In the genomic region with DNA sequence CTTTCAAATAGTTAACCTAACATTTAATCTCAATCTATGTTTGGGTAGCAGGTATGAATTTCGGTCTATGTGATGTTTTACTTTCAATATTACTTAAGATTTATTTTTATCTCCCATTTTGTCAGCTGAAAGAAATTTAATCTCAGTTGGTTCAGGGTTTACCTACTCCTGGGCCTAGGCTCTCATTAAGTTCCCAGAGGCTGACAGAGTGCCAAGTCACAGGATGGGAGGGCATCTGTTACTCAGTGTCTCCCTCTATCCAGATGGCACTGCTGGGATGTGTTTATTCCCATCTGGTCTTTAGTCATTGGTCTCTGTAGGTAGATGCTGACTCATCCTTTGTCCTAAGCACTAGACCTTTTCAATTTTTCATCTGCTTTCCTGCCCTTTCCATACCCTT, we compare ENCODE assay signal across 12 cellular contexts.
DNase-seq lines count a peak whose midpoint lies in the region; ATAC-seq, FAIRE-seq and TF ChIP-seq lines count a peak whose summit lies in the region.
"Had no signal": no experiment of that assay in that cellular context is flagged by ENCODE, and none has a peak within 500 bp of the region (broad histone marks: within the 10 kb centered on the region; RNA-seq: fewer than 3 reads in every experiment).

No MANE protein-coding gene starts in this region.

- no peak for FAIRE-seq in D721Med (lab: Jason Lieb, UNC)

- no peak overlapping the region for H3K4me3 ChIP-seq in foreskin fibroblast (ENCODE audit: low read depth in 1 of 2, low read length in 2 of 2)
- H3K4me3 ChIP-seq: dorsolateral prefrontal cortex, right atrium auricular region had no signal

- POLR2A ChIA-PET in RWPE1 (lab: Yijun Ruan, JAX; ENCODE audit: low non-redundant PET) = no interaction called here

- intact Hi-C loops in left cardiac atrium (cut with DNase I) = no loop called here

- peak; percentile 43 for ATAC-seq in HG02938 (IDR thresholded peaks at IDR 0.05; ENCODE audit: unreplicated experiment)
- ATAC-seq in HG02798 (IDR thresholded peaks at IDR 0.05; ENCODE audit: poor library complexity, unreplicated experiment) = no peak
- no peak for ATAC-seq in left cardiac atrium
- ATAC-seq in HG03280 (IDR thresholded peaks at IDR 0.05; ENCODE audit: unreplicated experiment) = no peak
- ATAC-seq in HG03039 (IDR thresholded peaks at IDR 0.05; ENCODE audit: unreplicated experiment) = no peak

- DNase-seq in D721Med (ENCODE audit: insufficient read length, low spot score) (no peak), RWPE1 (ENCODE audit: low spot score) (peak; percentile 24), foreskin fibroblast (peak; percentile 55 to 73), left cardiac atrium (no peak)
- DNase-seq: DND-41, NCI-H1417 treated with DMSO at 0.1 percent for 48 hours had no signal

- no peak overlapping the region for H3K27ac ChIP-seq in RWPE1
- H3K27ac ChIP-seq: right atrium auricular region had no signal

- TF ChIP-seq CTCF in D721Med (IDR thresholded peaks at IDR 0.05; ENCODE audit: insufficient read depth, missing control alignments) = peak; percentile 18
- TF ChIP-seq CTCF in RWPE1 (conservative IDR thresholded peaks at IDR 0.05; ENCODE audit: low read depth) = no peak
- no peak for TF ChIP-seq CTCF in foreskin fibroblast (IDR thresholded peaks at IDR 0.05; ENCODE audit: low read depth, low read length)

- CTCF ChIA-PET in RWPE1 (lab: Yijun Ruan, JAX) = interaction anchor here (0.6 kb wide), 2 partner anchors 104 to 555 kb away, joined by 4 to 7 read pairs; no protein-coding TSS in a partner anchor

Comparison
In these comparisons a context has a peak if more than half of its experiments do, and no peak if none do; other contexts are left out.
1. DNase-seq: peak in RWPE1 (single experiment) and foreskin fibroblast (2 of 2); none in D721Med (single experiment) and left cardiac atrium (single experiment).